30 cellular contexts compared by ENCODE assay signal in the genomic region with DNA sequence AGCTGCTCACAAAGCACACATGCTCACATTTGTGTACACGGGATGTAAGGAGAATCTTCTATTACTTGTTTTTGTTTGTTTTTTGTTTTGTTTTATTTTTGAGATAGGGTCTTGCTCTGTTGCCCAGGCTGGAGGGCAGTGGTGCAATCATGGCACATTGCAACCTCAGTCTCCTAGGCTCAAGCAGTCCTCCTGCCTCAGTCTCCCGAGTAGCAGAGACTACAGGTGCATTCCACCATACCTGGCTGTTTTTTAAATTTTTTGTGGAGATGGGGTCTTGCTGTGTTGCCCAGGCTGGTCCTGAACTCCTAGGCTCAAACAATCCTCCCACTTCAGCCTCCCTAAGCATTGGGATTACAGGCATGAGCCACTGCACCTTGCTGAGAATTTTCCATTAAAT.
"Had no signal": no experiment of that assay in that cellular context is flagged by ENCODE, and none has a peak within 500 bp of the region (broad histone marks: within the 10 kb centered on the region; RNA-seq: fewer than 3 reads in every experiment).

No MANE protein-coding gene starts in this region.

- H3K4me3 Mint-ChIP-seq: naive thymus-derived CD8-positive, alpha-beta T cell; natural killer cell treated with Interleukin-12 subunit alpha and Interleukin-12 subunit beta and Interleukin-15 and Interleukin-18, amount 100 ng/mL, for 72 hours; nephron progenitor cell; neural crest cell; stimulated activated memory B cell treated with anti-CD40 and anti-IgM and Interleukin-4, amounts not matched to agents 10 μg/mL and 1 μg/mL and 100 μg/mL, for 72 hours; stimulated activated naive CD8-positive, alpha-beta T cell treated with anti-CD3 and anti-CD28 coated beads, Interleukin-15, amount 100 ng/mL, for 72 hours; type B pancreatic cell had no signal

- H3K4me1 ChIP-seq: pancreas, psoas muscle, spleen, suprapubic skin, testis, tibial artery, transverse colon, upper lobe of right lung, uterus had no signal

- H3K9me3 ChIP-seq: neutrophil, pancreas, suprapubic skin, testis, upper lobe of right lung, uterus had no signal

- FAIRE-seq: pancreas had no signal

- H3K27me3 Mint-ChIP-seq: type B pancreatic cell had no signal

- H3K36me3 ChIP-seq: neutrophil, spleen, upper lobe of right lung, uterus had no signal

- H3K4me1 Mint-ChIP-seq: stimulated activated memory B cell treated with anti-CD40 and anti-IgM and Interleukin-4, amounts not matched to agents 10 μg/mL and 1 μg/mL and 100 μg/mL, for 72 hours; stimulated activated naive CD8-positive, alpha-beta T cell treated with anti-CD3 and anti-CD28 coated beads, Interleukin-15, amount 100 ng/mL, for 72 hours had no signal

- DNase-seq: naive thymus-derived CD8-positive, alpha-beta T cell; nephron progenitor cell; nucleus accumbens; pancreas; psoas muscle; right cardiac atrium; spleen; stimulated activated CD4-positive, alpha-beta T cell treated with anti-CD3 and anti-CD28 coated beads, Interleukin-12 subunit alpha, Interleukin-12 subunit beta, amount 100 ng/mL, for 4 hours; stimulated activated CD4-positive, alpha-beta T cell treated with anti-CD3 and anti-CD28 coated beads, Interleukin-1b, Interleukin-23, amount 100 ng/mL, for 48 hours; stimulated activated CD4-positive, alpha-beta T cell treated with anti-CD3 and anti-CD28 coated beads, Interleukin-4, amount 100 ng/mL, for 1 hour; stimulated activated CD4-positive, alpha-beta T cell treated with anti-CD3 and anti-CD28 coated beads, Interleukin-4, amount 100 ng/mL, for 4 hours; stimulated activated CD8-positive, alpha-beta memory T cell treated with anti-CD3 and anti-CD28 coated beads, Interleukin-4, amount 100 ng/mL, for 48 hours; stimulated activated naive CD4-positive, alpha-beta T cell; stimulated activated naive CD8-positive, alpha-beta T cell treated with anti-CD3 and anti-CD28 coated beads, Interleukin-15, amount 100 ng/mL, for 72 hours; stimulated activated naive CD8-positive, alpha-beta T cell treated with anti-CD3 and anti-CD28 coated beads, Interleukin-15, Interleukin-2, amounts not matched to agents 100 U/mL and 50 U/mL, for 24 hours; substantia nigra; testis; tibial artery; transverse colon; upper lobe of right lung; uterus had no signal

- H3K27ac Mint-ChIP-seq: natural killer cell treated with Interleukin-12 subunit alpha and Interleukin-12 subunit beta and Interleukin-15 and Interleukin-18, amount 100 ng/mL, for 72 hours; nephron progenitor cell; stimulated activated memory B cell treated with anti-CD40 and anti-IgM and Interleukin-4, amounts not matched to agents 10 μg/mL and 1 μg/mL and 100 μg/mL, for 72 hours; stimulated activated naive CD8-positive, alpha-beta T cell treated with anti-CD3 and anti-CD28 coated beads, Interleukin-15, amount 100 ng/mL, for 72 hours; type B pancreatic cell had no signal

- ATAC-seq: naive thymus-derived CD8-positive, alpha-beta T cell; natural killer cell treated with Interleukin-12 subunit alpha and Interleukin-12 subunit beta and Interleukin-15 and Interleukin-18, amount 100 ng/mL, for 72 hours; pancreas; psoas muscle; right cardiac atrium; sciatic nerve; stimulated activated memory B cell treated with anti-CD40 and anti-IgM and Interleukin-4, amounts not matched to agents 10 μg/mL and 1 μg/mL and 100 μg/mL, for 72 hours; stimulated activated naive CD8-positive, alpha-beta T cell treated with anti-CD3 and anti-CD28 coated beads, Interleukin-15, amount 100 ng/mL, for 72 hours; stimulated activated naive CD8-positive, alpha-beta T cell treated with anti-CD3 and anti-CD28 coated beads, Interleukin-15, Interleukin-2, amounts not matched to agents 100 U/mL and 50 U/mL, for 24 hours had no signal

- H3K4me3 ChIP-seq: pancreas, psoas muscle, skin epidermis, smooth muscle cell, spleen, suprapubic skin, testis, tibial artery, transverse colon, upper lobe of right lung, uterus had no signal

- H3K27ac ChIP-seq: neutrophil, pancreas, psoas muscle, skin epidermis, spleen, suprapubic skin, testis, tibial artery, transverse colon, upper lobe of right lung, uterus had no signal
